ENCODE assay signal across 25 cellular contexts in genomic region chr1:12287869-12288268, GRCh38.
"Had no signal": no experiment of that assay in that cellular context is flagged by ENCODE, and none has a peak within 500 bp of the region (broad histone marks: within the 10 kb centered on the region; RNA-seq: fewer than 3 reads in every experiment).

No MANE protein-coding gene starts in this region.

- DNase-seq: activated CD4-positive, alpha-beta T cell treated with anti-CD3 and anti-CD28 coated beads for 48 hours; activated CD4-positive, alpha-beta T cell treated with anti-CD3 and anti-CD28 coated beads, Interleukin-2, amount 50 U/mL, for 48 hours; activated CD8-positive, alpha-beta memory T cell treated with anti-CD3 and anti-CD28 coated beads for 24 hours; activated effector memory CD4-positive, alpha-beta T cell treated with Interleukin-2 at 50 U/mL for 16 hours; activated naive CD4-positive, alpha-beta T cell treated with Interleukin-2 at 50 U/mL for 16 hours; anterior cingulate cortex; dermis blood vessel endothelial cell; effector CD8-positive, alpha-beta T cell; esophagus squamous epithelium; foreskin melanocyte; heart right ventricle; naive B cell; nephron progenitor cell; right lobe of liver; stimulated activated CD4-positive, alpha-beta T cell treated with anti-CD3 and anti-CD28 coated beads, Interleukin-2, amount 100 ng/mL, for 48 hours; uterus; WERI-Rb-1 had no signal

- H3K27me3 Mint-ChIP-seq: activated naive CD8-positive, alpha-beta T cell; naive B cell; stimulated activated naive CD8-positive, alpha-beta T cell treated with anti-CD3 and anti-CD28 coated beads, Interleukin-15, Interleukin-2, amounts not matched to agents 100 ng/mL and 50 ng/mL, for 24 hours; type B pancreatic cell had no signal

- FAIRE-seq: colon, endometrium, TTC549 had no signal

- H3K4me1 Mint-ChIP-seq: mesothelial cell of epicardium, nephron progenitor cell had no signal

- H3K27ac Mint-ChIP-seq: activated naive CD8-positive, alpha-beta T cell; mesothelial cell of epicardium; nephron progenitor cell; stimulated activated naive CD8-positive, alpha-beta T cell treated with anti-CD3 and anti-CD28 coated beads, Interleukin-15, Interleukin-2, amounts not matched to agents 100 ng/mL and 50 ng/mL, for 24 hours; type B pancreatic cell had no signal

- H3K4me3 Mint-ChIP-seq: activated naive CD8-positive, alpha-beta T cell; mesothelial cell of epicardium; naive B cell; nephron progenitor cell; stimulated activated naive CD8-positive, alpha-beta T cell treated with anti-CD3 and anti-CD28 coated beads, Interleukin-15, Interleukin-2, amounts not matched to agents 100 ng/mL and 50 ng/mL, for 24 hours; type B pancreatic cell had no signal

- ATAC-seq: activated CD4-positive, CD25-positive, alpha-beta regulatory T cell treated with anti-CD3 and anti-CD28 coated beads, Interleukin-2, amount 50 U/mL, for 24 hours; heart right ventricle; right lobe of liver had no signal

- H3K9me3 Mint-ChIP-seq: mesothelial cell of epicardium; naive B cell; nephron progenitor cell; stimulated activated naive CD8-positive, alpha-beta T cell treated with anti-CD3 and anti-CD28 coated beads, Interleukin-15, Interleukin-2, amounts not matched to agents 100 ng/mL and 50 ng/mL, for 24 hours; type B pancreatic cell had no signal
